Comparison of ENCODE assay signal across 14 cellular contexts in genomic region chr1:37034301-37035013, GRCh38. TPM values are rescaled to one million over a fixed set of nuclear protein-coding genes. Genes with fewer than 3 reads are reported as not detected.
A peak's percentile ranks its signal among the peaks of the same experiment; 100 is the strongest.
DNase-seq lines count a peak whose midpoint lies in the region; ATAC-seq lines count a peak whose summit lies in the region.
"Had no signal": no experiment of that assay in that cellular context is flagged by ENCODE, and none has a peak within 500 bp of the region (broad histone marks: within the 10 kb centered on the region; RNA-seq: fewer than 3 reads in every experiment).

Gene GRIK3, minus strand, starts transcription at chr1:37034515. Its CDS starts 407 bp downstream, at chr1:37034108.

- intact Hi-C loops in posterior vena cava (cut with DNase I), result no loop called here

- CTCF ChIA-PET in activated CD8-positive, alpha-beta memory T cell treated with anti-CD3 and anti-CD28 coated beads, Interleukin-2, amount 10 ng/mL, durations not matched to agents 7 days and 5 days (lab: Charles Lee), result no interaction called here

- no peak for DNase-seq in activated CD8-positive, alpha-beta memory T cell treated with anti-CD3 and anti-CD28 coated beads, Interleukin-2, amount 10 ng/mL, durations not matched to agents 7 days and 5 days
- no peak for DNase-seq in activated CD8-positive, alpha-beta memory T cell treated with anti-CD3 and anti-CD28 coated beads, Interleukin-2, amount 50 U/mL, for 48 hours
- peak; percentile 56 to 95 for DNase-seq in NCI-H526 (lab: John Stamatoyannopoulos, UW)
- DNase-seq in hypothalamus (lab: John Stamatoyannopoulos, UW), result peak in 26 of 51 donors; percentile 21 to 71 (median 52)
- peak in 30 of 49 donors; percentile 11 to 56 (median 38) for DNase-seq in substantia nigra (lab: John Stamatoyannopoulos, UW)
- no peak for DNase-seq in posterior vena cava (ENCODE audit: low spot score)
- no peak for DNase-seq in inferior parietal cortex (ENCODE audit: extremely low spot score)
- DNase-seq: activated CD4-positive, alpha-beta T cell treated with anti-CD3 and anti-CD28 coated beads, Interleukin-2, amount 10 ng/mL, durations not matched to agents 7 days and 5 days; amniotic stem cell; HCEC 1CT; PC-9 had no signal

- peaks cover 78% of the 10 kb centered on the region for H3K27me3 Mint-ChIP-seq in activated CD8-positive, alpha-beta memory T cell treated with anti-CD3 and anti-CD28 coated beads, Interleukin-2, amount 10 ng/mL, durations not matched to agents 7 days and 5 days

- H3K4me1 Mint-ChIP-seq in activated CD8-positive, alpha-beta memory T cell treated with anti-CD3 and anti-CD28 coated beads, Interleukin-2, amount 10 ng/mL, durations not matched to agents 7 days and 5 days, result no peaks in the 10 kb centered on the region

- no peak for ATAC-seq in activated CD8-positive, alpha-beta memory T cell treated with anti-CD3 and anti-CD28 coated beads, Interleukin-2, amount 10 ng/mL, durations not matched to agents 7 days and 5 days
- ATAC-seq in HG02623 (IDR thresholded peaks at IDR 0.05; ENCODE audit: unreplicated experiment), result no peak

- H3K36me3 Mint-ChIP-seq in activated CD8-positive, alpha-beta memory T cell treated with anti-CD3 and anti-CD28 coated beads, Interleukin-2, amount 10 ng/mL, durations not matched to agents 7 days and 5 days, result no peaks in the 10 kb centered on the region

- H3K9me3 Mint-ChIP-seq in activated CD8-positive, alpha-beta memory T cell treated with anti-CD3 and anti-CD28 coated beads, Interleukin-2, amount 10 ng/mL, durations not matched to agents 7 days and 5 days (ENCODE audit: low read depth), result no peaks in the 10 kb centered on the region
- H3K9me3 Mint-ChIP-seq: activated CD4-positive, alpha-beta T cell treated with anti-CD3 and anti-CD28 coated beads, Interleukin-2, amount 10 ng/mL, durations not matched to agents 7 days and 5 days had no signal

- H3K4me3 Mint-ChIP-seq in activated CD8-positive, alpha-beta memory T cell treated with anti-CD3 and anti-CD28 coated beads, Interleukin-2, amount 10 ng/mL, durations not matched to agents 7 days and 5 days, result no peak within 1 kb of the TSS
- H3K4me3 Mint-ChIP-seq: activated CD4-positive, alpha-beta T cell treated with anti-CD3 and anti-CD28 coated beads, Interleukin-2, amount 10 ng/mL, durations not matched to agents 7 days and 5 days had no signal

- H3K27ac Mint-ChIP-seq in activated CD8-positive, alpha-beta memory T cell treated with anti-CD3 and anti-CD28 coated beads, Interleukin-2, amount 10 ng/mL, durations not matched to agents 7 days and 5 days, result peak within 1 kb of the TSS; percentile 22
- H3K27ac Mint-ChIP-seq: activated CD4-positive, alpha-beta T cell treated with anti-CD3 and anti-CD28 coated beads, Interleukin-2, amount 10 ng/mL, durations not matched to agents 7 days and 5 days had no signal

- H3K27ac ChIP-seq in substantia nigra (ENCODE audit: low read depth, low read length, poor library complexity, severe bottlenecking), result no peak within 1 kb of the TSS
- H3K27ac ChIP-seq: PC-9 had no signal

RNA-seq across cellular contexts. Expression of gene GRIK3, which starts in this region (rescaled TPM):
- not detected for total RNA-seq in activated CD8-positive, alpha-beta memory T cell treated with anti-CD3 and anti-CD28 coated beads, Interleukin-2, amount 10 ng/mL, durations not matched to agents 7 days and 5 days
- total RNA-seq in posterior vena cava, result under 1 TPM; 0.23 to 0.33 TPM
- total RNA-seq: activated CD4-positive, alpha-beta T cell treated with anti-CD3 and anti-CD28 coated beads, Interleukin-2, amount 10 ng/mL, durations not matched to agents 7 days and 5 days; fibroblast of lung; myocyte; PC-9 had no signal

Comparison
In these comparisons a context has a peak if more than half of its experiments do, and no peak if none do; other contexts are left out.
1. DNase-seq: peak in NCI-H526 (2 of 2), hypothalamus (26 of 51) and substantia nigra (30 of 49); none in activated CD8-positive, alpha-beta memory T cell treated with anti-CD3 and anti-CD28 coated beads, Interleukin-2, amount 10 ng/mL, durations not matched to agents 7 days and 5 days (single experiment), activated CD8-positive, alpha-beta memory T cell treated with anti-CD3 and anti-CD28 coated beads, Interleukin-2, amount 50 U/mL, for 48 hours (single experiment), posterior vena cava (single experiment) and inferior parietal cortex (single experiment).